Comparison of ENCODE assay signal across 1 cellular context in the genomic region with DNA sequence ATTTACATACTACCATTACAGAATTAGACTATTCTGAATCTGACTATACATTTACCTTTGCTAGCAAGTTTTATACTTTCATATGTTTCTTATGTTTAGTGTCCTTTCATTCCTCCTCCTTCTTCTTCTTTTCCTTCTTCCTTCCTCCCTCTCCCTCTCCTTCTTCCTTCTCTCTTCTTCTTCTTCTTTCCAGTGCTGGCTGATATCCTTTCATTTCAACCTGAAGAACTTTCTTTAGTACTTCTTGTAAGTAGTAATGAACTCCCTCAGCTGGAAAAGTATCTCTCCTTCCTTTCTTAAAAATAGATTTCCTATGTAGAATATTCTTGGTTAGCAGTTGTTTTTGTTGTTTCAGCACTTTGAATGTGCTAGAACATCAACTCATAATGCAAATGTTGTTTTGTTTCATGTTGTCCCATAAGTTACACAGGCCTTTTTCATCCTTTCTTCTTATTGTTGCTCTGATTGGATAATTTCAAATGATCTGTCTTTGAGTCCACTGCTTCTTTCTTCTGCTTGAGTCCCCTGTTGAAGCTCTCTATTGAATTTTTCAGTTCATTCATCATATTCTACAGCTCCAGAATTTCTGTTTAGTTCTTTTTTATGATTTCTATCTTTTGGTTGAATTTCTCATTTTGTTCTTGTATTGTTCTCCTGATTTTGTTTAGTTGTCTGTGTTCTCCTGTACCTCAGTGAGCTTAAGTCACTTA.
A peak's percentile ranks its signal among the peaks of the same experiment; 100 is the strongest.
TF ChIP-seq lines count a peak whose summit lies in the region.

No MANE protein-coding gene starts in this region.

TF ChIP-seq in GM12878, 131 proteins besides CTCF, POLR2A, EP300 and RAD21:
- TF ChIP-seq, protein P1, sequence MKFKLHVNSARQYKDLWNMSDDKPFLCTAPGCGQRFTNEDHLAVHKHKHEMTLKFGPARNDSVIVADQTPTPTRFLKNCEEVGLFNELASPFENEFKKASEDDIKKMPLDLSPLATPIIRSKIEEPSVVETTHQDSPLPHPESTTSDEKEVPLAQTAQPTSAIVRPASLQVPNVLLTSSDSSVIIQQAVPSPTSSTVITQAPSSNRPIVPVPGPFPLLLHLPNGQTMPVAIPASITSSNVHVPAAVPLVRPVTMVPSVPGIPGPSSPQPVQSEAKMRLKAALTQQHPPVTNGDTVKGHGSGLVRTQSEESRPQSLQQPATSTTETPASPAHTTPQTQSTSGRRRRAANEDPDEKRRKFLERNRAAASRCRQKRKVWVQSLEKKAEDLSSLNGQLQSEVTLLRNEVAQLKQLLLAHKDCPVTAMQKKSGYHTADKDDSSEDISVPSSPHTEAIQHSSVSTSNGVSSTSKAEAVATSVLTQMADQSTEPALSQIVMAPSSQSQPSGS (IDR thresholded peaks at IDR 0.05; ENCODE audit: low read length): no peak
- TF ChIP-seq NFXL1 (IDR thresholded peaks at IDR 0.05; ENCODE audit: borderline replicate concordance): 0 out of 2 replicates have a peak, but pooled peaks have one; percentile 21
